ENCODE assay signal across 8 cellular contexts in the genomic region with DNA sequence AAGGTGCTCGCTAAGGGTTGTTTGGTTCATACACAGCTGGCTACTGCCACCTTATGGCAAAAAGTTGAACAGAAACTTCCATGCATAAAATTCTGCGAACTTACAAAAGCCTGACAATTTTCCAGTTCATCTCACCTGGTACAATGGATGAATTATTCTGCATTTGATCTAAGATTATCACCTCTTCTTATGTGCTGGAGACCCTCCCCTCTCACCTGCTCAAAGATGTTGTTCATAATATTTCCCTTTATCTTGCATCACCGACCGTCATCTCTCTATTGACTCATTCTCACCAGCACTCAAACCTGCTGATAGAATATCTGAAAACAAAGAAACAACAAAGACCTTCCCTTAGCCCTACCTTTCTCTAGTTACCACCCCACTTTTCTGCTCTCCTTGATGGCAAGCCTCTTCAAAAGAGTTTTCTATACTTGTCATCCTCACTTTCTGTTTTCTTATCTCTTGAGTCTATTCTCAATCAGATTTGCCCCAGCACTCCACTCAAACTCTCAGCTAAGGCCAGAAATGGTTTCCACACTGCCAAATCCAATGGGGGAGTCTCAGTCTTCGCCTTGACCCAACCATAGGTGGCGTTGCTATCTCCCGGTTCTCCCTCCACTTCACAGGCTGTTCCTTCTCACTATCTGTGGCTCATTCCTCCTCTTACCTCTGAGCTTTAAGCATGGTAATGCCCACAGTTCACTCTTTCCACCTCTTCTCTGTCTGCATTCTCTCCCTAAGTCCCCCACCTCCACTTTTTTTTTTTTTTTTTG. TPM values are rescaled to one million over a fixed set of nuclear protein-coding genes. Genes with fewer than 3 reads are reported as not detected.
A peak's percentile ranks its signal among the peaks of the same experiment; 100 is the strongest.
DNase-seq lines count a peak whose midpoint lies in the region; ATAC-seq and TF ChIP-seq lines count a peak whose summit lies in the region.

No MANE protein-coding gene starts in this region.

- H3K9me3 Mint-ChIP-seq in CD8-positive, alpha-beta memory T cell: no peaks in the 10 kb centered on the region
- H3K9me3 Mint-ChIP-seq in activated naive CD8-positive, alpha-beta T cell treated with anti-CD3 and anti-CD28 coated beads, Interleukin-2, amount 10 ng/mL, durations not matched to agents 7 days and 5 days: no peaks in the 10 kb centered on the region

- H3K4me1 ChIP-seq in CD8-positive, alpha-beta memory T cell (ENCODE audit: insufficient read depth, low read length): no peaks in the 10 kb centered on the region
- peaks cover 0 to 29% (median 3%) of the 10 kb centered on the region in 12 donors for H3K4me1 ChIP-seq in heart left ventricle

- 14 to 18% (median 16%) methylated on average over 7 of the region's 7 CpGs for WGBS in heart left ventricle, 4 donors

- no peak overlapping the region for H3K4me3 ChIP-seq in CD8-positive, alpha-beta memory T cell (ENCODE audit: low read length)
- peak overlapping the region in 6 of 12 donors; percentile 3 to 42 (median 33) for H3K4me3 ChIP-seq in heart left ventricle

- H3K27ac Mint-ChIP-seq in CD8-positive, alpha-beta memory T cell: peak overlapping the region in 2 of 8 donors; percentile 2 to 23
- H3K27ac Mint-ChIP-seq in activated naive CD8-positive, alpha-beta T cell treated with anti-CD3 and anti-CD28 coated beads, Interleukin-2, amount 10 ng/mL, durations not matched to agents 7 days and 5 days: no peak overlapping the region

- peak; percentile 38 for ATAC-seq in GM18907 (IDR thresholded peaks at IDR 0.05; ENCODE audit: unreplicated experiment)
- peak; percentile 17 for ATAC-seq in activated naive CD8-positive, alpha-beta T cell treated with anti-CD3 and anti-CD28 coated beads, Interleukin-2, amount 10 ng/mL, durations not matched to agents 7 days and 5 days (ENCODE audit: low read depth)
- ATAC-seq in heart left ventricle: peak in 3 of 4 donors; percentile 16 to 60 (median 47)
- ATAC-seq in HG02870 (IDR thresholded peaks at IDR 0.05; ENCODE audit: unreplicated experiment): no peak
- ATAC-seq in GM19452 (IDR thresholded peaks at IDR 0.05; ENCODE audit: unreplicated experiment): no peak

- DNase-seq in CD8-positive, alpha-beta memory T cell: peak in 2 of 5 donors; percentile 11 to 36
- peak; percentile 17 to 64 for DNase-seq in NCI-H524 (lab: John Stamatoyannopoulos, UW)
- no peak for DNase-seq in activated naive CD8-positive, alpha-beta T cell treated with anti-CD3 and anti-CD28 coated beads, Interleukin-2, amount 10 ng/mL, durations not matched to agents 7 days and 5 days
- peak in 1 of 5 donors; percentile 43 for DNase-seq in heart left ventricle
- DNase-seq in putamen (ENCODE audit: low spot score): peak; percentile 42

- TF ChIP-seq CTCF in heart left ventricle (IDR thresholded peaks at IDR 0.05): peak; percentile 56 to 78 (median 70)

- H3K4me1 Mint-ChIP-seq in CD8-positive, alpha-beta memory T cell: peaks cover 7 to 13% (median 8%) of the 10 kb centered on the region in 3 donors
- H3K4me1 Mint-ChIP-seq in activated naive CD8-positive, alpha-beta T cell treated with anti-CD3 and anti-CD28 coated beads, Interleukin-2, amount 10 ng/mL, durations not matched to agents 7 days and 5 days: peaks cover 18% of the 10 kb centered on the region

- intact Hi-C loops in heart left ventricle (cut with DNase I): loop anchor here (1.0 to 10.0 kb wide), 10 partner anchors 188 to 941 kb away; a partner anchor contains a TSS

- CTCF ChIA-PET in CD8-positive, alpha-beta memory T cell (lab: Charles Lee): interaction anchor here (0.6 to 4.7 kb wide), 8 partner anchors 9 to 939 kb away, joined by 3 to 63 read pairs (median 4); a partner anchor contains a TSS

- no peaks in the 10 kb centered on the region for H3K36me3 ChIP-seq in CD8-positive, alpha-beta memory T cell (ENCODE audit: insufficient read depth, low read length)
- H3K36me3 ChIP-seq in heart left ventricle: peaks cover 0 to 35% (median 28%) of the 10 kb centered on the region in 9 donors

- peaks cover 0 to 22% (median 6%) of the 10 kb centered on the region in 3 donors for H3K36me3 Mint-ChIP-seq in CD8-positive, alpha-beta memory T cell
- H3K36me3 Mint-ChIP-seq in activated naive CD8-positive, alpha-beta T cell treated with anti-CD3 and anti-CD28 coated beads, Interleukin-2, amount 10 ng/mL, durations not matched to agents 7 days and 5 days: no peaks in the 10 kb centered on the region

- TF ChIP-seq POLR2A in heart left ventricle (IDR thresholded peaks at IDR 0.05): no peak

- peaks cover 1 to 17% of the 10 kb centered on the region in 2 donors for H3K27me3 Mint-ChIP-seq in CD8-positive, alpha-beta memory T cell
- H3K27me3 Mint-ChIP-seq in activated naive CD8-positive, alpha-beta T cell treated with anti-CD3 and anti-CD28 coated beads, Interleukin-2, amount 10 ng/mL, durations not matched to agents 7 days and 5 days: peaks cover 5% of the 10 kb centered on the region

- no peak overlapping the region for H3K27ac ChIP-seq in CD8-positive, alpha-beta memory T cell (ENCODE audit: low read depth, low read length)
- H3K27ac ChIP-seq in heart left ventricle: no peak overlapping the region

- peak overlapping the region in 6 of 7 donors; percentile 1 to 52 (median 24) for H3K4me3 Mint-ChIP-seq in CD8-positive, alpha-beta memory T cell
- peak overlapping the region; percentile 22 for H3K4me3 Mint-ChIP-seq in activated naive CD8-positive, alpha-beta T cell treated with anti-CD3 and anti-CD28 coated beads, Interleukin-2, amount 10 ng/mL, durations not matched to agents 7 days and 5 days

- no peaks in the 10 kb centered on the region for H3K27me3 ChIP-seq in CD8-positive, alpha-beta memory T cell (ENCODE audit: insufficient read depth, low read length, poor library complexity, severe bottlenecking)
- H3K27me3 ChIP-seq in heart left ventricle: no peaks in the 10 kb centered on the region

- POLR2A ChIA-PET in CD8-positive, alpha-beta memory T cell (lab: Charles Lee): no interaction called here
- POLR2A ChIA-PET in activated naive CD8-positive, alpha-beta T cell treated with anti-CD3 and anti-CD28 coated beads, Interleukin-2, amount 10 ng/mL, durations not matched to agents 7 days and 5 days (lab: Charles Lee): interaction anchor here (0.7 to 1.2 kb wide), 2 partner anchors 112 to 304 kb away, joined by 3 read pairs; no protein-coding TSS in a partner anchor

- H3K9me3 ChIP-seq in CD8-positive, alpha-beta memory T cell (ENCODE audit: low read length): no peaks in the 10 kb centered on the region
- H3K9me3 ChIP-seq in heart left ventricle: no peaks in the 10 kb centered on the region

RNA-seq across cellular contexts. Expression of a gene that starts 25.8 kb away (rescaled TPM):
- total RNA-seq in CD8-positive, alpha-beta memory T cell: 10 to 100 TPM; 14.6 to 15.0 TPM
- 11.2 TPM for polyA plus RNA-seq in CD8-positive, alpha-beta memory T cell
- 10 to 100 TPM; 19.8 to 21.6 TPM for total RNA-seq in activated naive CD8-positive, alpha-beta T cell treated with anti-CD3 and anti-CD28 coated beads, Interleukin-2, amount 10 ng/mL, durations not matched to agents 7 days and 5 days
- 10 to 100 TPM in 7 of 9 donors, 1 to 10 TPM in 2; 8.2 to 25.8 (median 13.3) TPM for total RNA-seq in heart left ventricle
- polyA plus RNA-seq in heart left ventricle: 10 to 100 TPM in 1 of 2 donors, 1 to 10 TPM in 1; 9.0 to 20.4 TPM

Comparison
In these comparisons a context has a peak if more than half of its experiments do, and no peak if none do; other contexts are left out.
1. ATAC-seq: peak in GM18907 (single experiment), activated naive CD8-positive, alpha-beta T cell treated with anti-CD3 and anti-CD28 coated beads, Interleukin-2, amount 10 ng/mL, durations not matched to agents 7 days and 5 days (single experiment) and heart left ventricle (3 of 4); none in HG02870 (single experiment) and GM19452 (single experiment).